Comparison of ENCODE assay signal across 8 cellular contexts in genomic region chr17:74379495-74380085, GRCh38. TPM values are rescaled to one million over a fixed set of nuclear protein-coding genes. Genes with fewer than 3 reads are reported as not detected.
DNase-seq lines count a peak whose midpoint lies in the region; ATAC-seq and TF ChIP-seq lines count a peak whose summit lies in the region.

No MANE protein-coding gene starts in this region.

- ATAC-seq in HG02970 (IDR thresholded peaks at IDR 0.05; ENCODE audit: low FRiP score, unreplicated experiment) = peak; percentile 60
- ATAC-seq in GM21528 (IDR thresholded peaks at IDR 0.05; ENCODE audit: low FRiP score, unreplicated experiment) = no peak

- no peak overlapping the region for H3K4me3 ChIP-seq in choroid plexus epithelial cell (ENCODE audit: low read depth, low read length)

- DNase-seq in DMS153 (lab: John Stamatoyannopoulos, UW) (peak; percentile 63), NCI-H460 (ENCODE audit: extremely low read depth, low read depth) (peak; percentile 80), choroid plexus epithelial cell (ENCODE audit: low read depth) (peak; percentile 84), left kidney (ENCODE audit: low read depth, low spot score) (peak; percentile 96)
- DNase-seq in activated CD4-positive, alpha-beta T cell treated with anti-CD3 and anti-CD28 coated beads for 4 hours = peak; percentile 88 to 92
- DNase-seq in stimulated activated CD4-positive, alpha-beta T cell treated with anti-CD3 and anti-CD28 coated beads, Interleukin-1b, Interleukin-23, amount 100 ng/mL, for 24 hours (ENCODE audit: low read depth in 4 of 4, low spot score in 1 of 4) = peak; percentile 88 to 95 (median 92)

- TF ChIP-seq CTCF in choroid plexus epithelial cell (conservative IDR thresholded peaks at IDR 0.05; ENCODE audit: low read depth, low read length) = peak; percentile 89

RNA-seq across cellular contexts. Expression of gene GPR142, which starts 12.3 kb away (rescaled TPM):
- not detected in 2 replicates for total RNA-seq in NCI-H460 (2014; rRNA removed; shearing (Covaris generic))
- polyA plus RNA-seq in NCI-H460 (2014; cell fraction: nucleus; rRNA removed) = not detected in 2 replicates

RNA-seq across cellular contexts. Expression of gene BTBD17, which starts 17.9 kb away (rescaled TPM):
- not detected in 2 replicates for total RNA-seq in NCI-H460 (2014; rRNA removed; shearing (Covaris generic))
- polyA plus RNA-seq in NCI-H460 (2014; cell fraction: nucleus; rRNA removed) = not detected in 2 replicates

RNA-seq across cellular contexts. Expression of gene GPRC5C, which starts 52.3 kb away (rescaled TPM):
- 9.0 and 10.4 TPM in 2 replicates for total RNA-seq in NCI-H460 (2014; rRNA removed; shearing (Covaris generic))
- 4.0 and 4.9 TPM in 2 replicates for polyA plus RNA-seq in NCI-H460 (2014; cell fraction: nucleus; rRNA removed)

RNA-seq across cellular contexts. Expression of gene KIF19, which starts 53.6 kb away (rescaled TPM):
- not detected in 2 replicates for total RNA-seq in NCI-H460 (2014; rRNA removed; shearing (Covaris generic))
- not detected in 2 replicates for polyA plus RNA-seq in NCI-H460 (2014; cell fraction: nucleus; rRNA removed)
